In genomic region chr12:124217508-124217981, GRCh38 we compare ENCODE assay signal across 10 cellular contexts.
DNase-seq lines count a peak whose midpoint lies in the region; ATAC-seq lines count a peak whose summit lies in the region.
"Had no signal": no experiment of that assay in that cellular context is flagged by ENCODE, and none has a peak within 500 bp of the region (broad histone marks: within the 10 kb centered on the region; RNA-seq: fewer than 3 reads in every experiment).

No MANE protein-coding gene starts in this region.

- peaks cover 10 to 22% of the 10 kb centered on the region in 2 donors for H3K9me3 Mint-ChIP-seq in stimulated activated naive B cell treated with anti-CD40 and anti-IgM and Interleukin-4, amounts not matched to agents 10 μg/mL and 1 μg/mL and 100 μg/mL, for 72 hours

- H3K4me3 ChIP-seq in SJCRH30 = peak overlapping the region; percentile 46

- H3K36me3 Mint-ChIP-seq in stimulated activated naive B cell treated with anti-CD40 and anti-IgM and Interleukin-4, amounts not matched to agents 10 μg/mL and 1 μg/mL and 100 μg/mL, for 72 hours = peaks cover 4 to 10% of the 10 kb centered on the region in 2 donors
- no peaks in the 10 kb centered on the region for H3K36me3 Mint-ChIP-seq in T-helper 17 cell (ENCODE audit: low read depth)

- peaks cover 17 to 32% of the 10 kb centered on the region in 2 donors for H3K27me3 Mint-ChIP-seq in stimulated activated naive B cell treated with anti-CD40 and anti-IgM and Interleukin-4, amounts not matched to agents 10 μg/mL and 1 μg/mL and 100 μg/mL, for 72 hours
- peaks cover 9% of the 10 kb centered on the region for H3K27me3 Mint-ChIP-seq in T-helper 17 cell

- peak; percentile 25 for DNase-seq in NCI-H345 (lab: John Stamatoyannopoulos, UW)
- no peak for DNase-seq in NCI-H345 treated with DMSO at 0.1 percent for 48 hours (lab: John Stamatoyannopoulos, UW; ENCODE audit: unreplicated experiment)
- DNase-seq in SJCRH30 = peak; percentile 74 to 79
- DNase-seq in inferior parietal cortex (ENCODE audit: extremely low spot score) = peak; percentile 9
- no peak for DNase-seq in stimulated activated naive B cell treated with anti-CD40 and anti-IgM and Interleukin-4, amounts not matched to agents 10 μg/mL and 1 μg/mL and 100 μg/mL, for 72 hours
- DNase-seq in T-helper 17 cell = no peak
- no peak for DNase-seq in sciatic nerve (ENCODE audit: low spot score)
- DNase-seq in stimulated activated CD4-positive, alpha-beta T cell treated with anti-CD3 and anti-CD28 coated beads, Interleukin-2, amount 100 ng/mL, for 48 hours = no peak
- DNase-seq: activated CD4-positive, alpha-beta T cell treated with anti-CD3 and anti-CD28 coated beads for 1 hour; gastrocnemius medialis had no signal

- H3K4me1 ChIP-seq in SJCRH30 = peaks cover 23% of the 10 kb centered on the region

- ATAC-seq in stimulated activated naive B cell treated with anti-CD40 and anti-IgM and Interleukin-4, amounts not matched to agents 10 μg/mL and 1 μg/mL and 100 μg/mL, for 72 hours (replicated peaks) = peak; percentile 85
- ATAC-seq in T-helper 17 cell (no peak), sciatic nerve (no peak)
- ATAC-seq: gastrocnemius medialis had no signal

- no peaks in the 10 kb centered on the region for H3K27me3 ChIP-seq in SJCRH30

- H3K9me3 ChIP-seq in SJCRH30 (replicated peaks) (peaks cover 5% of the 10 kb centered on the region), T-helper 17 cell (ENCODE audit: control insufficient read depth, low read length, poor library complexity, severe bottlenecking) (no peaks in the 10 kb centered on the region)
- H3K9me3 ChIP-seq: gastrocnemius medialis had no signal

- no peak overlapping the region for H3K27ac Mint-ChIP-seq in stimulated activated naive B cell treated with anti-CD40 and anti-IgM and Interleukin-4, amounts not matched to agents 10 μg/mL and 1 μg/mL and 100 μg/mL, for 72 hours
- no peak overlapping the region for H3K27ac Mint-ChIP-seq in T-helper 17 cell

- H3K27ac ChIP-seq in SJCRH30 = peak overlapping the region; percentile 40; the same call in 1 of the 2 replicates
- H3K27ac ChIP-seq: gastrocnemius medialis had no signal

- intact Hi-C loops in sciatic nerve (cut with DNase I) = no loop called here

- H3K36me3 ChIP-seq in SJCRH30 = no peaks in the 10 kb centered on the region
- H3K36me3 ChIP-seq: gastrocnemius medialis had no signal

- no peak overlapping the region for H3K4me3 Mint-ChIP-seq in stimulated activated naive B cell treated with anti-CD40 and anti-IgM and Interleukin-4, amounts not matched to agents 10 μg/mL and 1 μg/mL and 100 μg/mL, for 72 hours
- no peak overlapping the region for H3K4me3 Mint-ChIP-seq in T-helper 17 cell

- H3K4me1 Mint-ChIP-seq in stimulated activated naive B cell treated with anti-CD40 and anti-IgM and Interleukin-4, amounts not matched to agents 10 μg/mL and 1 μg/mL and 100 μg/mL, for 72 hours = peaks cover 0 to 13% of the 10 kb centered on the region in 2 donors
- no peaks in the 10 kb centered on the region for H3K4me1 Mint-ChIP-seq in T-helper 17 cell

Comparison
In these comparisons a context has a peak if more than half of its experiments do, and no peak if none do; other contexts are left out.
1. DNase-seq: peak in NCI-H345 (single experiment), SJCRH30 (2 of 2) and inferior parietal cortex (single experiment); none in NCI-H345 treated with DMSO at 0.1 percent for 48 hours (single experiment), stimulated activated naive B cell treated with anti-CD40 and anti-IgM and Interleukin-4, amounts not matched to agents 10 μg/mL and 1 μg/mL and 100 μg/mL, for 72 hours (single experiment), T-helper 17 cell (0 of 3), sciatic nerve (single experiment) and stimulated activated CD4-positive, alpha-beta T cell treated with anti-CD3 and anti-CD28 coated beads, Interleukin-2, amount 100 ng/mL, for 48 hours (0 of 2).
2. ATAC-seq: peak in stimulated activated naive B cell treated with anti-CD40 and anti-IgM and Interleukin-4, amounts not matched to agents 10 μg/mL and 1 μg/mL and 100 μg/mL, for 72 hours (2 of 2); none in T-helper 17 cell (single experiment) and sciatic nerve (single experiment).